Comparison of ENCODE assay signal across 8 cellular contexts in the genomic region with DNA sequence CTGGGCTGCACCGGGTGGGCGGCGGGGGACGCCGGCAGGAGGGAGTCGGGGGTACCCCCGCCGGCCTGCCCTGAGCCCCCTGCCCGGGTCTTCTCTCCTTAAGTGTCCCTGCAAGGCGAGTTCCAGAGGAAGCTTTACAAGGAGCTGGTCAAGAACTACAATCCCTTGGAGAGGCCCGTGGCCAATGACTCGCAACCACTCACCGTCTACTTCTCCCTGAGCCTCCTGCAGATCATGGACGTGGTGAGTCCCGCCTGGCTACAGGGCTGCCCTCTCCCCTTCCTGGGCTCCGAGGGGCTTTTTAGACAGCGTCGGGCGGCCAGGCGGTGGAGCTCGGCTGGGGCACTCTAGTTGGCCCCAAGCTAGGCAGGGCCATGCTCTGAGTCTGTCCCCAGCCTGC. TPM values are rescaled to one million over a fixed set of nuclear protein-coding genes. Genes with fewer than 3 reads are reported as not detected.
DNase-seq lines count a peak whose midpoint lies in the region; ATAC-seq, FAIRE-seq and TF ChIP-seq lines count a peak whose summit lies in the region.

No MANE protein-coding gene starts in this region.

- no peak for TF ChIP-seq POLR2A in thyroid gland (IDR thresholded peaks at IDR 0.05)

- H2AFZ ChIP-seq in astrocyte (ENCODE audit: low read depth, low read length) = peak overlapping the region; percentile 81

- intact Hi-C loops in thyroid gland (cut with DNase I) = no loop called here

- no peaks in the 10 kb centered on the region for H3K36me3 Mint-ChIP-seq in astrocyte (ENCODE audit: low read depth, unreplicated experiment)

- no peaks in the 10 kb centered on the region for H3K4me1 Mint-ChIP-seq in astrocyte (ENCODE audit: low read depth, unreplicated experiment)

- peak; percentile 13 for ATAC-seq in left lobe of liver
- ATAC-seq in HG02623 (IDR thresholded peaks at IDR 0.05; ENCODE audit: unreplicated experiment) = no peak

- peak overlapping the region; percentile 86 for H3K4me2 ChIP-seq in astrocyte (ENCODE audit: low read length)

- DNase-seq in NCI-H524 (lab: John Stamatoyannopoulos, UW) (peak; percentile 36 to 49), NCI-H524 treated with DMSO at 0.1 percent for 48 hours (lab: John Stamatoyannopoulos, UW) (no peak), astrocyte (ENCODE audit: low read depth) (no peak), left lobe of liver (ENCODE audit: low spot score) (no peak), thyroid gland (peak; percentile 62 to 72)
- no peak for DNase-seq in NK-92 treated with Interleukin-12 subunit alpha and Interleukin-12 subunit beta, amount 100 ng/mL, for 24 hours (lab: John Stamatoyannopoulos, UW)
- DNase-seq in activated naive CD4-positive, alpha-beta T cell (lab: John Stamatoyannopoulos, UW) = no peak

- H3K27me3 ChIP-seq in astrocyte (ENCODE audit: insufficient read depth, low read length) (peaks cover 28% of the 10 kb centered on the region), thyroid gland (no peaks in the 10 kb centered on the region)

- H3K4me3 Mint-ChIP-seq in astrocyte (ENCODE audit: unreplicated experiment) = peak overlapping the region; percentile 81

- H3K9me3 ChIP-seq in astrocyte (ENCODE audit: insufficient read depth, low read depth, low read length) = no peaks in the 10 kb centered on the region
- H3K9me3 ChIP-seq in thyroid gland = no peaks in the 10 kb centered on the region

- peaks cover 36% of the 10 kb centered on the region for H3K27me3 Mint-ChIP-seq in astrocyte (ENCODE audit: low read depth, unreplicated experiment)

- no peak overlapping the region for H3K27ac Mint-ChIP-seq in astrocyte (ENCODE audit: unreplicated experiment)

- 5 to 14% methylated on average over 7 to 10 of the region's 21 CpGs for WGBS in thyroid gland, 2 donors

- peak overlapping the region; percentile 35 for H3K9ac ChIP-seq in astrocyte (ENCODE audit: low read length)

- H3K4me3 ChIP-seq in astrocyte (ENCODE audit: insufficient read depth, low read depth, low read length) (peak overlapping the region; percentile 59), thyroid gland (replicated peaks in 1 of 3) (peak overlapping the region; percentile 14 to 55 (median 53))

- H3K27ac ChIP-seq in astrocyte (ENCODE audit: low read depth, low read length) (no peak overlapping the region), thyroid gland (peak overlapping the region in 2 of 3 donors; percentile 57 to 67)

- H3K36me3 ChIP-seq in astrocyte (ENCODE audit: insufficient read depth, low read length) = no peaks in the 10 kb centered on the region
- H3K36me3 ChIP-seq in thyroid gland = no peaks in the 10 kb centered on the region

- no peak for TF ChIP-seq CTCF in astrocyte (IDR thresholded peaks at IDR 0.05; ENCODE audit: insufficient read depth, low read depth, low read length)
- TF ChIP-seq CTCF in thyroid gland (IDR thresholded peaks at IDR 0.05) = no peak

- H3K4me1 ChIP-seq in astrocyte (ENCODE audit: insufficient read depth, low read length) (peaks cover 3% of the 10 kb centered on the region), thyroid gland (peaks cover 8 to 9% of the 10 kb centered on the region in 2 donors)

- FAIRE-seq in astrocyte (lab: Jason Lieb, UNC) = no peak

- no peaks in the 10 kb centered on the region for H3K79me2 ChIP-seq in astrocyte (ENCODE audit: insufficient read depth, low read length)

- H3K9me3 Mint-ChIP-seq in astrocyte (ENCODE audit: unreplicated experiment) = no peaks in the 10 kb centered on the region

- no peaks in the 10 kb centered on the region for H4K20me1 ChIP-seq in astrocyte (ENCODE audit: insufficient read depth, low read length)

RNA-seq across cellular contexts. Expression of a gene that starts 0.5 kb away (rescaled TPM):
- 1.5 and 1.9 TPM in 2 replicates for total RNA-seq in astrocyte
- total RNA-seq in left lobe of liver = not detected
- 10 to 100 TPM; 10.2 to 12.6 (median 12.0) TPM for total RNA-seq in thyroid gland

Comparison
In these comparisons a context has a peak if more than half of its experiments do, and no peak if none do; other contexts are left out.
1. DNase-seq: peak in NCI-H524 (2 of 2) and thyroid gland (2 of 2); none in NCI-H524 treated with DMSO at 0.1 percent for 48 hours (single experiment), astrocyte (single experiment), left lobe of liver (single experiment), NK-92 treated with Interleukin-12 subunit alpha and Interleukin-12 subunit beta, amount 100 ng/mL, for 24 hours (single experiment) and activated naive CD4-positive, alpha-beta T cell (0 of 4).